Comparison of ENCODE assay signal across 20 cellular contexts in the genomic region with DNA sequence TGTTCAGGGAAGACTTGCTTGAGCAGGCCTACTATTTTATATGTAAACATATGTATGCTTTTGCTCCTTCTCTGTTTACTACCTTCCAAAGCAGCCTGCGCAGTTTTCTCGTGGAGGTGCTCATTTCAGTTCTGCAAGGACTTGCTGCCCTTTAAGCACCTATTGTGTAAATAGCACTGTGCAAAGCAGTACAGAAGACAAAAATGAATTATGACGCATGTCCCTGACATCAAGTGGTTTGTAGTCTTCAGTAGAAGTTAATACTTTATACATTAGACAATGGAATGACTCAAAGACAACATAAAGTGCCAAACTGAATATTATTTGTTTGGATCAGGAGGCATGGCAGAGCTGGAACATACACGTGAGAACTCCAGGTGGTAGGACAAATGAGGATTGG.
A peak's percentile ranks its signal among the peaks of the same experiment; 100 is the strongest.
DNase-seq lines count a peak whose midpoint lies in the region; ATAC-seq and TF ChIP-seq lines count a peak whose summit lies in the region.
"Had no signal": no experiment of that assay in that cellular context is flagged by ENCODE, and none has a peak within 500 bp of the region (broad histone marks: within the 10 kb centered on the region; RNA-seq: fewer than 3 reads in every experiment).

No MANE protein-coding gene starts in this region.

- DNase-seq in NCI-H345 (lab: John Stamatoyannopoulos, UW) (peak; percentile 38), NCI-H345 treated with DMSO at 0.1 percent for 48 hours (lab: John Stamatoyannopoulos, UW; ENCODE audit: unreplicated experiment) (no peak), NCI-H510A (lab: John Stamatoyannopoulos, UW) (peak; percentile 71), upper lobe of right lung (no peak), NCI-H2171 treated with DMSO at 0.1 percent for 48 hours (lab: John Stamatoyannopoulos, UW) (no peak), transverse colon (no peak)
- DNase-seq: 8988T, EL, HCEC 1CT, Kasumi-1, NCI-H1105 treated with DMSO at 0.1 percent for 48 hours, NCI-H2081 treated with DMSO at 0.1 percent for 48 hours, NCI-H446 treated with DMSO at 0.1 percent for 48 hours, NCI-H82, PC-3, SW 1271 had no signal

- H3K9me3 ChIP-seq in upper lobe of right lung (no peaks in the 10 kb centered on the region), transverse colon (no peaks in the 10 kb centered on the region)
- H3K9me3 ChIP-seq: BLaER1 had no signal

- H3K36me3 ChIP-seq in upper lobe of right lung = no peaks in the 10 kb centered on the region
- no peaks in the 10 kb centered on the region for H3K36me3 ChIP-seq in transverse colon
- H3K36me3 ChIP-seq: BLaER1 had no signal

- no peak for TF ChIP-seq POLR2A in transverse colon (IDR thresholded peaks at IDR 0.05)

- no peak for TF ChIP-seq CTCF in upper lobe of right lung (IDR thresholded peaks at IDR 0.05)
- TF ChIP-seq CTCF in transverse colon (IDR thresholded peaks at IDR 0.05) = no peak

- WGBS in transverse colon (ENCODE audit: low coverage in 1 of 2), 2 donors = 87 to 95% methylated on average over 3 to 4 of the region's 4 CpGs

- no peak overlapping the region for H3K27ac ChIP-seq in upper lobe of right lung
- no peak overlapping the region for H3K27ac ChIP-seq in transverse colon
- H3K27ac ChIP-seq: BLaER1, RWPE1 had no signal

- no peaks in the 10 kb centered on the region for H3K27me3 ChIP-seq in upper lobe of right lung
- no peaks in the 10 kb centered on the region for H3K27me3 ChIP-seq in transverse colon
- H3K27me3 ChIP-seq: BLaER1 had no signal

- H3K4me1 ChIP-seq in upper lobe of right lung (no peaks in the 10 kb centered on the region), transverse colon (no peaks in the 10 kb centered on the region)
- H3K4me1 ChIP-seq: BLaER1 had no signal

- intact Hi-C loops in upper lobe of right lung (cut with DNase I) = no loop called here
- intact Hi-C loops in transverse colon (cut with DNase I; ENCODE audit: low total_unique reads) = no loop called here

- in situ Hi-C loops in transverse colon (cut with MboI; ENCODE audit: low pct_ligation_motif_present in 1 of 4, low pct_unique_long_range_greater_than_20kb in 1 of 4, low sequenced_read_pairs in 3 of 4) = no loop called here

- peak; percentile 87 for ATAC-seq in esophagus mucosa
- ATAC-seq in upper lobe of right lung = peak; percentile 67
- no peak for ATAC-seq in GM21447 (IDR thresholded peaks at IDR 0.05; ENCODE audit: unreplicated experiment)
- ATAC-seq: PC-3 had no signal

- H3K4me3 ChIP-seq in upper lobe of right lung (no peak overlapping the region), transverse colon (no peak overlapping the region)
- H3K4me3 ChIP-seq: BLaER1 had no signal

- no peak for TF ChIP-seq EP300 in transverse colon (IDR thresholded peaks at IDR 0.05; ENCODE audit: low read depth)

Comparison
In these comparisons a context has a peak if more than half of its experiments do, and no peak if none do; other contexts are left out.
1. DNase-seq: peak in NCI-H345 (single experiment) and NCI-H510A (single experiment); none in NCI-H345 treated with DMSO at 0.1 percent for 48 hours (single experiment), upper lobe of right lung (single experiment), NCI-H2171 treated with DMSO at 0.1 percent for 48 hours (single experiment) and transverse colon (single experiment).